In genomic region chr22:41820447-41820846, GRCh38 we compare ENCODE assay signal across 16 cellular contexts. TPM values are rescaled to one million over a fixed set of nuclear protein-coding genes. Genes with fewer than 3 reads are reported as not detected.
DNase-seq lines count a peak whose midpoint lies in the region; ATAC-seq and TF ChIP-seq lines count a peak whose summit lies in the region.
"Had no signal": no experiment of that assay in that cellular context is flagged by ENCODE, and none has a peak within 500 bp of the region (broad histone marks: within the 10 kb centered on the region; RNA-seq: fewer than 3 reads in every experiment).

No MANE protein-coding gene starts in this region.

- no peaks in the 10 kb centered on the region for H3K9me3 Mint-ChIP-seq in activated T-cell treated with anti-CD3 and anti-CD28 coated beads, Interleukin-2, amount 50 U/mL, for 24 hours
- no peaks in the 10 kb centered on the region for H3K9me3 Mint-ChIP-seq in HFFc6
- H3K9me3 Mint-ChIP-seq in glutamatergic neuron (ENCODE audit: unreplicated experiment) = peaks cover 11% of the 10 kb centered on the region
- H3K9me3 Mint-ChIP-seq in stimulated activated effector memory CD8-positive, alpha-beta T cell treated with anti-CD3 and anti-CD28 coated beads, Interleukin-12 subunit alpha, Interleukin-12 subunit beta, amount 100 ng/mL, for 72 hours = no peaks in the 10 kb centered on the region

- H3K27me3 ChIP-seq in HAP-1 (ENCODE audit: low read depth) = no peaks in the 10 kb centered on the region

- peak overlapping the region; percentile 16 for H3K27ac Mint-ChIP-seq in activated T-cell treated with anti-CD3 and anti-CD28 coated beads, Interleukin-2, amount 50 U/mL, for 24 hours
- H3K27ac Mint-ChIP-seq in HFFc6 (0 out of 2 replicates have a peak overlapping the region, but pooled peaks have one; percentile 14), glutamatergic neuron (ENCODE audit: unreplicated experiment) (peak overlapping the region; percentile 65)
- H3K27ac Mint-ChIP-seq in stimulated activated effector memory CD8-positive, alpha-beta T cell treated with anti-CD3 and anti-CD28 coated beads, Interleukin-12 subunit alpha, Interleukin-12 subunit beta, amount 100 ng/mL, for 72 hours = peak overlapping the region; percentile 82

- no peaks in the 10 kb centered on the region for H3K9me3 ChIP-seq in HAP-1

- ATAC-seq in stimulated activated effector memory CD8-positive, alpha-beta T cell treated with anti-CD3 and anti-CD28 coated beads, Interleukin-12 subunit alpha, Interleukin-12 subunit beta, amount 100 ng/mL, for 72 hours = no peak

- DNase-seq in activated T-cell treated with anti-CD3 and anti-CD28 coated beads, Interleukin-2, amount 50 U/mL, for 24 hours = no peak
- DNase-seq in activated T-cell treated with anti-CD3 and anti-CD28 coated beads for 4 hours = no peak
- no peak for DNase-seq in HFFc6
- no peak for DNase-seq in glutamatergic neuron
- no peak for DNase-seq in stimulated activated effector memory CD8-positive, alpha-beta T cell treated with anti-CD3 and anti-CD28 coated beads, Interleukin-12 subunit alpha, Interleukin-12 subunit beta, amount 100 ng/mL, for 72 hours (ENCODE audit: low spot score in 2 of 2)
- DNase-seq in HAP-1 (ENCODE audit: low spot score in 2 of 2) = no peak
- no peak for DNase-seq in NOMO-1 (lab: John Stamatoyannopoulos, UW; ENCODE audit: unreplicated experiment in 2 of 2)
- DNase-seq: COR-L47, GF-D8, GOT3, KBM-7, NCI-H1417 treated with DMSO at 0.1 percent for 48 hours, NCI-H1930, NCI-H2171, NCI-H446 treated with DMSO at 0.1 percent for 48 hours, RPMI8226 had no signal

- no peaks in the 10 kb centered on the region for H3K27me3 Mint-ChIP-seq in activated T-cell treated with anti-CD3 and anti-CD28 coated beads, Interleukin-2, amount 50 U/mL, for 24 hours
- H3K27me3 Mint-ChIP-seq in HFFc6 (ENCODE audit: insufficient read depth) (peaks cover 4% of the 10 kb centered on the region), glutamatergic neuron (ENCODE audit: unreplicated experiment) (peaks cover 4% of the 10 kb centered on the region)

- H3K36me3 ChIP-seq in HAP-1 (replicated peaks) = peaks cover 2% of the 10 kb centered on the region; the same call in 1 of the 2 replicates

- H3K4me1 ChIP-seq in HAP-1 = peaks cover 6% of the 10 kb centered on the region; the same call in 1 of the 2 replicates

- H3K4me1 Mint-ChIP-seq in activated T-cell treated with anti-CD3 and anti-CD28 coated beads, Interleukin-2, amount 50 U/mL, for 24 hours (ENCODE audit: low read depth) = peaks cover 35% of the 10 kb centered on the region
- H3K4me1 Mint-ChIP-seq in HFFc6 (ENCODE audit: low read depth) = peaks cover 25% of the 10 kb centered on the region
- peaks cover 26% of the 10 kb centered on the region for H3K4me1 Mint-ChIP-seq in glutamatergic neuron (ENCODE audit: low read depth, unreplicated experiment)
- peaks cover 44% of the 10 kb centered on the region for H3K4me1 Mint-ChIP-seq in stimulated activated effector memory CD8-positive, alpha-beta T cell treated with anti-CD3 and anti-CD28 coated beads, Interleukin-12 subunit alpha, Interleukin-12 subunit beta, amount 100 ng/mL, for 72 hours

- H3K36me3 Mint-ChIP-seq in activated T-cell treated with anti-CD3 and anti-CD28 coated beads, Interleukin-2, amount 50 U/mL, for 24 hours (ENCODE audit: low read depth) = peaks cover 68% of the 10 kb centered on the region
- H3K36me3 Mint-ChIP-seq in HFFc6 (ENCODE audit: low read depth) (peaks cover 5% of the 10 kb centered on the region; the same call in 1 of the 2 replicates), glutamatergic neuron (ENCODE audit: unreplicated experiment) (no peaks in the 10 kb centered on the region)
- H3K36me3 Mint-ChIP-seq in stimulated activated effector memory CD8-positive, alpha-beta T cell treated with anti-CD3 and anti-CD28 coated beads, Interleukin-12 subunit alpha, Interleukin-12 subunit beta, amount 100 ng/mL, for 72 hours = peaks cover 33% of the 10 kb centered on the region

- no peak overlapping the region for H3K4me3 Mint-ChIP-seq in activated T-cell treated with anti-CD3 and anti-CD28 coated beads, Interleukin-2, amount 50 U/mL, for 24 hours
- H3K4me3 Mint-ChIP-seq in HFFc6 (no peak overlapping the region), glutamatergic neuron (ENCODE audit: unreplicated experiment) (peak overlapping the region; percentile 18)
- H3K4me3 Mint-ChIP-seq in stimulated activated effector memory CD8-positive, alpha-beta T cell treated with anti-CD3 and anti-CD28 coated beads, Interleukin-12 subunit alpha, Interleukin-12 subunit beta, amount 100 ng/mL, for 72 hours = no peak overlapping the region

- TF ChIP-seq CTCF in HFFc6 (IDR thresholded peaks at IDR 0.05) (no peak), glutamatergic neuron (IDR thresholded peaks at IDR 0.05; ENCODE audit: partially characterized antibody, unreplicated experiment) (no peak)

- in situ Hi-C loops in HAP-1 (cut with MboI; ENCODE audit: low sequenced_read_pairs) = no loop called here

- no peak overlapping the region for H3K4me3 ChIP-seq in HAP-1

RNA-seq across cellular contexts. Expression of gene SREBF2, which starts 12.5 kb away (rescaled TPM):
- 10 to 100 TPM; 29.3 to 42.1 (median 37.6) TPM for total RNA-seq in HFFc6 (2021; fragmentation: NEBNext Ultra II Directional; extraction: Animal tissue kit (Norgen Biotek cat#: 25700))
- total RNA-seq in glutamatergic neuron (ENCODE audit: unreplicated experiment) = 291 TPM

RNA-seq across cellular contexts. Expression of gene CCDC134, which starts 20.0 kb away (rescaled TPM):
- 10 to 100 TPM in 2 of 6 experiments, 1 to 10 TPM in 4; 8.9 to 10.4 (median 9.1) TPM for total RNA-seq in HFFc6 (2021; fragmentation: NEBNext Ultra II Directional; extraction: Animal tissue kit (Norgen Biotek cat#: 25700))
- 9.4 TPM for total RNA-seq in glutamatergic neuron (ENCODE audit: unreplicated experiment)

Comparison
In these comparisons a context has a peak if more than half of its experiments do, and no peak if none do; other contexts are left out.
1. H3K27ac Mint-ChIP-seq: peak in every context shown above with its lines; median percentile 82 in stimulated activated effector memory CD8-positive, alpha-beta T cell treated with anti-CD3 and anti-CD28 coated beads, Interleukin-12 subunit alpha, Interleukin-12 subunit beta, amount 100 ng/mL, for 72 hours; 65 in glutamatergic neuron; 16 in activated T-cell treated with anti-CD3 and anti-CD28 coated beads, Interleukin-2, amount 50 U/mL, for 24 hours; 14 in HFFc6.